Comparison of ENCODE assay signal across 1 cellular context in the genomic region with DNA sequence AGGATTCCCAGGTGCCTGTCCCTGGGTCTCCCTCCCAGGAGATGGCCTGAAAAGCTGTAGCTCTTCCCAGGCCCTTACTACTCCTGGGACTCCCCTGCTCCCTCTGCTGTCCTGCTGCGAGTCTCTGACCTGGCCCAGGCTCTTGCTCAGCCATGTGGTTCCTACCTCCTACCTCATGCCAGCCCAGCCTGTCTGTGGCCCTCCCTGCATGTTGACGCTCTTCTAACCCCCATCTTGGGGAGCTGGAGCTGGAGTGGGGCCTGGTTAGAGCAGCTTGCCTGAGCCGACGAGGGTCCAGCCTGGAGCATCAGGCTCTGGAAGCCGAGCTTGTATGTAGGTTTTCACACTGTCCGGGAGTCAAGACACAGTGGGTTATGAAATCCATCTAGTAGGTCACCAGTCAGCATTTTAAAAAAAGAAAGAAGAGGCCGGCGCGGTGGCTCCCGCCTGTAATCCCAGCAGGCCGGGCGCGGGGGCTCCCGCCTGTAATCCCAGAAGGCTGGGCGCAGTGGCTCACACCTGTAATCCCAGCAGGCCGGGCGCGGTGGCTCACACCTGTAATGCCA.
TF ChIP-seq lines count a peak whose summit lies in the region.

No MANE protein-coding gene starts in this region.

TF ChIP-seq in K562, 482 proteins besides CTCF, POLR2A, EP300 and RAD21 (continued from another document):
- TF ChIP-seq, protein P1, sequence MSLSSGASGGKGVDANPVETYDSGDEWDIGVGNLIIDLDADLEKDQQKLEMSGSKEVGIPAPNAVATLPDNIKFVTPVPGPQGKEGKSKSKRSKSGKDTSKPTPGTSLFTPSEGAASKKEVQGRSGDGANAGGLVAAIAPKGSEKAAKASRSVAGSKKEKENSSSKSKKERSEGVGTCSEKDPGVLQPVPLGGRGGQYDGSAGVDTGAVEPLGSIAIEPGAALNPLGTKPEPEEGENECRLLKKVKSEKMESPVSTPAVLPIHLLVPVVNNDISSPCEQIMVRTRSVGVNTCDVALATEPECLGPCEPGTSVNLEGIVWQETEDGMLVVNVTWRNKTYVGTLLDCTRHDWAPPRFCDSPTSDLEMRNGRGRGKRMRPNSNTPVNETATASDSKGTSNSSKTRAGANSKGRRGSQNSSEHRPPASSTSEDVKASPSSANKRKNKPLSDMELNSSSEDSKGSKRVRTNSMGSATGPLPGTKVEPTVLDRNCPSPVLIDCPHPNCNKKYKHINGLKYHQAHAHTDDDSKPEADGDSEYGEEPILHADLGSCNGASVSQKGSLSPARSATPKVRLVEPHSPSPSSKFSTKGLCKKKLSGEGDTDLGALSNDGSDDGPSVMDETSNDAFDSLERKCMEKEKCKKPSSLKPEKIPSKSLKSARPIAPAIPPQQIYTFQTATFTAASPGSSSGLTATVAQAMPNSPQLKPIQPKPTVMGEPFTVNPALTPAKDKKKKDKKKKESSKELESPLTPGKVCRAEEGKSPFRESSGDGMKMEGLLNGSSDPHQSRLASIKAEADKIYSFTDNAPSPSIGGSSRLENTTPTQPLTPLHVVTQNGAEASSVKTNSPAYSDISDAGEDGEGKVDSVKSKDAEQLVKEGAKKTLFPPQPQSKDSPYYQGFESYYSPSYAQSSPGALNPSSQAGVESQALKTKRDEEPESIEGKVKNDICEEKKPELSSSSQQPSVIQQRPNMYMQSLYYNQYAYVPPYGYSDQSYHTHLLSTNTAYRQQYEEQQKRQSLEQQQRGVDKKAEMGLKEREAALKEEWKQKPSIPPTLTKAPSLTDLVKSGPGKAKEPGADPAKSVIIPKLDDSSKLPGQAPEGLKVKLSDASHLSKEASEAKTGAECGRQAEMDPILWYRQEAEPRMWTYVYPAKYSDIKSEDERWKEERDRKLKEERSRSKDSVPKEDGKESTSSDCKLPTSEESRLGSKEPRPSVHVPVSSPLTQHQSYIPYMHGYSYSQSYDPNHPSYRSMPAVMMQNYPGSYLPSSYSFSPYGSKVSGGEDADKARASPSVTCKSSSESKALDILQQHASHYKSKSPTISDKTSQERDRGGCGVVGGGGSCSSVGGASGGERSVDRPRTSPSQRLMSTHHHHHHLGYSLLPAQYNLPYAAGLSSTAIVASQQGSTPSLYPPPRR (CRISPR knock-in tag; IDR thresholded peaks at IDR 0.05; ENCODE audit: borderline replicate concordance): no peak
- TF ChIP-seq, protein P2, sequence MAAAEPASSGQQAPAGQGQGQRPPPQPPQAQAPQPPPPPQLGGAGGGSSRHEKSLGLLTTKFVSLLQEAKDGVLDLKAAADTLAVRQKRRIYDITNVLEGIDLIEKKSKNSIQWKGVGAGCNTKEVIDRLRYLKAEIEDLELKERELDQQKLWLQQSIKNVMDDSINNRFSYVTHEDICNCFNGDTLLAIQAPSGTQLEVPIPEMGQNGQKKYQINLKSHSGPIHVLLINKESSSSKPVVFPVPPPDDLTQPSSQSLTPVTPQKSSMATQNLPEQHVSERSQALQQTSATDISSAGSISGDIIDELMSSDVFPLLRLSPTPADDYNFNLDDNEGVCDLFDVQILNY (CRISPR knock-in tag; IDR thresholded peaks at IDR 0.05): no peak
